Comparison of ENCODE assay signal across 1 cellular context in genomic region chr3:20041197-20041780, GRCh38.
TF ChIP-seq lines count a peak whose summit lies in the region.

No MANE protein-coding gene starts in this region.

TF ChIP-seq in K562, 482 proteins besides CTCF, POLR2A, EP300 and RAD21 (continued from another document and continues in another):
- no peak for TF ChIP-seq ZNF592 (IDR thresholded peaks at IDR 0.05)
- TF ChIP-seq ZNF445 (CRISPR knock-in tag; IDR thresholded peaks at IDR 0.05; ENCODE audit: low read depth), result no peak
- TF ChIP-seq EZH2 (IDR thresholded peaks at IDR 0.05; ENCODE audit: borderline replicate concordance, low read depth, low read length), result no peak
- TF ChIP-seq NRF1 (conservative IDR thresholded peaks at IDR 0.05 in 1 of 2, IDR thresholded peaks at IDR 0.05 in 1 of 2), result peak; percentile 63 to 73; a peak in 3 of 4 replicates
- TF ChIP-seq, protein P1, sequence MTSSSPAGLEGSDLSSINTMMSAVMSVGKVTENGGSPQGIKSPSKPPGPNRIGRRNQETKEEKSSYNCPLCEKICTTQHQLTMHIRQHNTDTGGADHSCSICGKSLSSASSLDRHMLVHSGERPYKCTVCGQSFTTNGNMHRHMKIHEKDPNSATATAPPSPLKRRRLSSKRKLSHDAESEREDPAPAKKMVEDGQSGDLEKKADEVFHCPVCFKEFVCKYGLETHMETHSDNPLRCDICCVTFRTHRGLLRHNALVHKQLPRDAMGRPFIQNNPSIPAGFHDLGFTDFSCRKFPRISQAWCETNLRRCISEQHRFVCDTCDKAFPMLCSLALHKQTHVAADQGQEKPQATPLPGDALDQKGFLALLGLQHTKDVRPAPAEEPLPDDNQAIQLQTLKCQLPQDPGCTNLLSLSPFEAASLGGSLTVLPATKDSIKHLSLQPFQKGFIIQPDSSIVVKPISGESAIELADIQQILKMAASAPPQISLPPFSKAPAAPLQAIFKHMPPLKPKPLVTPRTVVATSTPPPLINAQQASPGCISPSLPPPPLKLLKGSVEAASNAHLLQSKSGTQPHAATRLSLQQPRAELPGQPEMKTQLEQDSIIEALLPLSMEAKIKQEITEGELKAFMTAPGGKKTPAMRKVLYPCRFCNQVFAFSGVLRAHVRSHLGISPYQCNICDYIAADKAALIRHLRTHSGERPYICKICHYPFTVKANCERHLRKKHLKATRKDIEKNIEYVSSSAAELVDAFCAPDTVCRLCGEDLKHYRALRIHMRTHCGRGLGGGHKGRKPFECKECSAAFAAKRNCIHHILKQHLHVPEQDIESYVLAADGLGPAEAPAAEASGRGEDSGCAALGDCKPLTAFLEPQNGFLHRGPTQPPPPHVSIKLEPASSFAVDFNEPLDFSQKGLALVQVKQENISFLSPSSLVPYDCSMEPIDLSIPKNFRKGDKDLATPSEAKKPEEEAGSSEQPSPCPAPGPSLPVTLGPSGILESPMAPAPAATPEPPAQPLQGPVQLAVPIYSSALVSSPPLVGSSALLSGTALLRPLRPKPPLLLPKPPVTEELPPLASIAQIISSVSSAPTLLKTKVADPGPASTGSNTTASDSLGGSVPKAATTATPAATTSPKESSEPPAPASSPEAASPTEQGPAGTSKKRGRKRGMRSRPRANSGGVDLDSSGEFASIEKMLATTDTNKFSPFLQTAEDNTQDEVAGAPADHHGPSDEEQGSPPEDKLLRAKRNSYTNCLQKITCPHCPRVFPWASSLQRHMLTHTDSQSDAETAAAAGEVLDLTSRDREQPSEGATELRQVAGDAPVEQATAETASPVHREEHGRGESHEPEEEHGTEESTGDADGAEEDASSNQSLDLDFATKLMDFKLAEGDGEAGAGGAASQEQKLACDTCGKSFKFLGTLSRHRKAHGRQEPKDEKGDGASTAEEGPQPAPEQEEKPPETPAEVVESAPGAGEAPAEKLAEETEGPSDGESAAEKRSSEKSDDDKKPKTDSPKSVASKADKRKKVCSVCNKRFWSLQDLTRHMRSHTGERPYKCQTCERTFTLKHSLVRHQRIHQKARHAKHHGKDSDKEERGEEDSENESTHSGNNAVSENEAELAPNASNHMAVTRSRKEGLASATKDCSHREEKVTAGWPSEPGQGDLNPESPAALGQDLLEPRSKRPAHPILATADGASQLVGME (CRISPR knock-in tag; IDR thresholded peaks at IDR 0.05), result no peak; the same call in 1 of the 2 replicates
- TF ChIP-seq CREM (IDR thresholded peaks at IDR 0.05; ENCODE audit: low read depth), result peak; percentile 69
- TF ChIP-seq ZNF133 (CRISPR knock-in tag; IDR thresholded peaks at IDR 0.05), result no peak
- TF ChIP-seq KAT7 (CRISPR knock-in tag; IDR thresholded peaks at IDR 0.05; ENCODE audit: borderline replicate concordance), result peak; percentile 94
- 0 out of 2 replicates have a peak, but pooled peaks have one; percentile 17 for TF ChIP-seq NFE2 (IDR thresholded peaks at IDR 0.05; ENCODE audit: low read depth)
- TF ChIP-seq ZEB2 (IDR thresholded peaks at IDR 0.05), result no peak
- no peak for TF ChIP-seq KLF10 (CRISPR knock-in tag; IDR thresholded peaks at IDR 0.05)
- peak; percentile 47; the same call in 1 of the 2 replicates for TF ChIP-seq JUND (IDR thresholded peaks at IDR 0.05; ENCODE audit: borderline replicate concordance, low read depth, low read length)
- TF ChIP-seq JUND (tag; IDR thresholded peaks at IDR 0.05; ENCODE audit: borderline replicate concordance, low read depth, low read length), result peak; percentile 28; the same call in 1 of the 3 replicates
- no peak for TF ChIP-seq ZBTB8A (IDR thresholded peaks at IDR 0.05; ENCODE audit: partially characterized antibody)
- no peak for TF ChIP-seq ZNF695 (CRISPR knock-in tag; IDR thresholded peaks at IDR 0.05)
- TF ChIP-seq, protein P2, sequence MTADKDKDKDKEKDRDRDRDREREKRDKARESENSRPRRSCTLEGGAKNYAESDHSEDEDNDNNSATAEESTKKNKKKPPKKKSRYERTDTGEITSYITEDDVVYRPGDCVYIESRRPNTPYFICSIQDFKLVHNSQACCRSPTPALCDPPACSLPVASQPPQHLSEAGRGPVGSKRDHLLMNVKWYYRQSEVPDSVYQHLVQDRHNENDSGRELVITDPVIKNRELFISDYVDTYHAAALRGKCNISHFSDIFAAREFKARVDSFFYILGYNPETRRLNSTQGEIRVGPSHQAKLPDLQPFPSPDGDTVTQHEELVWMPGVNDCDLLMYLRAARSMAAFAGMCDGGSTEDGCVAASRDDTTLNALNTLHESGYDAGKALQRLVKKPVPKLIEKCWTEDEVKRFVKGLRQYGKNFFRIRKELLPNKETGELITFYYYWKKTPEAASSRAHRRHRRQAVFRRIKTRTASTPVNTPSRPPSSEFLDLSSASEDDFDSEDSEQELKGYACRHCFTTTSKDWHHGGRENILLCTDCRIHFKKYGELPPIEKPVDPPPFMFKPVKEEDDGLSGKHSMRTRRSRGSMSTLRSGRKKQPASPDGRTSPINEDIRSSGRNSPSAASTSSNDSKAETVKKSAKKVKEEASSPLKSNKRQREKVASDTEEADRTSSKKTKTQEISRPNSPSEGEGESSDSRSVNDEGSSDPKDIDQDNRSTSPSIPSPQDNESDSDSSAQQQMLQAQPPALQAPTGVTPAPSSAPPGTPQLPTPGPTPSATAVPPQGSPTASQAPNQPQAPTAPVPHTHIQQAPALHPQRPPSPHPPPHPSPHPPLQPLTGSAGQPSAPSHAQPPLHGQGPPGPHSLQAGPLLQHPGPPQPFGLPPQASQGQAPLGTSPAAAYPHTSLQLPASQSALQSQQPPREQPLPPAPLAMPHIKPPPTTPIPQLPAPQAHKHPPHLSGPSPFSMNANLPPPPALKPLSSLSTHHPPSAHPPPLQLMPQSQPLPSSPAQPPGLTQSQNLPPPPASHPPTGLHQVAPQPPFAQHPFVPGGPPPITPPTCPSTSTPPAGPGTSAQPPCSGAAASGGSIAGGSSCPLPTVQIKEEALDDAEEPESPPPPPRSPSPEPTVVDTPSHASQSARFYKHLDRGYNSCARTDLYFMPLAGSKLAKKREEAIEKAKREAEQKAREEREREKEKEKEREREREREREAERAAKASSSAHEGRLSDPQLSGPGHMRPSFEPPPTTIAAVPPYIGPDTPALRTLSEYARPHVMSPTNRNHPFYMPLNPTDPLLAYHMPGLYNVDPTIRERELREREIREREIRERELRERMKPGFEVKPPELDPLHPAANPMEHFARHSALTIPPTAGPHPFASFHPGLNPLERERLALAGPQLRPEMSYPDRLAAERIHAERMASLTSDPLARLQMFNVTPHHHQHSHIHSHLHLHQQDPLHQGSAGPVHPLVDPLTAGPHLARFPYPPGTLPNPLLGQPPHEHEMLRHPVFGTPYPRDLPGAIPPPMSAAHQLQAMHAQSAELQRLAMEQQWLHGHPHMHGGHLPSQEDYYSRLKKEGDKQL (CRISPR knock-in tag; IDR thresholded peaks at IDR 0.05; ENCODE audit: borderline replicate concordance), result no peak
- peak in 1 of 2 experiments; percentile 13; a peak in 1 of 4 replicates for TF ChIP-seq TBL1XR1 (IDR thresholded peaks at IDR 0.05; ENCODE audit: low read length in 2 of 2)
- no peak for TF ChIP-seq ZNF253 (CRISPR knock-in tag; conservative IDR thresholded peaks at IDR 0.05)
- no peak for TF ChIP-seq RBM39 (optimal IDR thresholded peaks at IDR 0.05; ENCODE audit: low read depth, low read length)
- TF ChIP-seq FOS (IDR thresholded peaks at IDR 0.05; ENCODE audit: extremely low read depth, insufficient read length), result no peak
- TF ChIP-seq GATAD2B (IDR thresholded peaks at IDR 0.05; ENCODE audit: borderline replicate concordance), result no peak
- no peak for TF ChIP-seq ARHGAP35 (IDR thresholded peaks at IDR 0.05; ENCODE audit: partially characterized antibody)
- TF ChIP-seq KLF6 (CRISPR knock-in tag; IDR thresholded peaks at IDR 0.05; ENCODE audit: borderline replicate concordance), result no peak
- TF ChIP-seq ID3 (CRISPR knock-in tag; IDR thresholded peaks at IDR 0.05), result no peak
- TF ChIP-seq ID3 (tag; IDR thresholded peaks at IDR 0.05), result 0 out of 2 replicates have a peak, but pooled peaks have one; percentile 37
- TF ChIP-seq, protein P3, sequence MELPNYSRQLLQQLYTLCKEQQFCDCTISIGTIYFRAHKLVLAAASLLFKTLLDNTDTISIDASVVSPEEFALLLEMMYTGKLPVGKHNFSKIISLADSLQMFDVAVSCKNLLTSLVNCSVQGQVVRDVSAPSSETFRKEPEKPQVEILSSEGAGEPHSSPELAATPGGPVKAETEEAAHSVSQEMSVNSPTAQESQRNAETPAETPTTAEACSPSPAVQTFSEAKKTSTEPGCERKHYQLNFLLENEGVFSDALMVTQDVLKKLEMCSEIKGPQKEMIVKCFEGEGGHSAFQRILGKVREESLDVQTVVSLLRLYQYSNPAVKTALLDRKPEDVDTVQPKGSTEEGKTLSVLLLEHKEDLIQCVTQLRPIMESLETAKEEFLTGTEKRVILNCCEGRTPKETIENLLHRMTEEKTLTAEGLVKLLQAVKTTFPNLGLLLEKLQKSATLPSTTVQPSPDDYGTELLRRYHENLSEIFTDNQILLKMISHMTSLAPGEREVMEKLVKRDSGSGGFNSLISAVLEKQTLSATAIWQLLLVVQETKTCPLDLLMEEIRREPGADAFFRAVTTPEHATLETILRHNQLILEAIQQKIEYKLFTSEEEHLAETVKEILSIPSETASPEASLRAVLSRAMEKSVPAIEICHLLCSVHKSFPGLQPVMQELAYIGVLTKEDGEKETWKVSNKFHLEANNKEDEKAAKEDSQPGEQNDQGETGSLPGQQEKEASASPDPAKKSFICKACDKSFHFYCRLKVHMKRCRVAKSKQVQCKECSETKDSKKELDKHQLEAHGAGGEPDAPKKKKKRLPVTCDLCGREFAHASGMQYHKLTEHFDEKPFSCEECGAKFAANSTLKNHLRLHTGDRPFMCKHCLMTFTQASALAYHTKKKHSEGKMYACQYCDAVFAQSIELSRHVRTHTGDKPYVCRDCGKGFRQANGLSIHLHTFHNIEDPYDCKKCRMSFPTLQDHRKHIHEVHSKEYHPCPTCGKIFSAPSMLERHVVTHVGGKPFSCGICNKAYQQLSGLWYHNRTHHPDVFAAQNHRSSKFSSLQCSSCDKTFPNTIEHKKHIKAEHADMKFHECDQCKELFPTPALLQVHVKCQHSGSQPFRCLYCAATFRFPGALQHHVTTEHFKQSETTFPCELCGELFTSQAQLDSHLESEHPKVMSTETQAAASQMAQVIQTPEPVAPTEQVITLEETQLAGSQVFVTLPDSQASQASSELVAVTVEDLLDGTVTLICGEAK (IDR thresholded peaks at IDR 0.05), result no peak
- TF ChIP-seq, protein P3 (CRISPR knock-in tag; IDR thresholded peaks at IDR 0.05), result no peak
